ENCODE assay signal across 20 cellular contexts in the genomic region with DNA sequence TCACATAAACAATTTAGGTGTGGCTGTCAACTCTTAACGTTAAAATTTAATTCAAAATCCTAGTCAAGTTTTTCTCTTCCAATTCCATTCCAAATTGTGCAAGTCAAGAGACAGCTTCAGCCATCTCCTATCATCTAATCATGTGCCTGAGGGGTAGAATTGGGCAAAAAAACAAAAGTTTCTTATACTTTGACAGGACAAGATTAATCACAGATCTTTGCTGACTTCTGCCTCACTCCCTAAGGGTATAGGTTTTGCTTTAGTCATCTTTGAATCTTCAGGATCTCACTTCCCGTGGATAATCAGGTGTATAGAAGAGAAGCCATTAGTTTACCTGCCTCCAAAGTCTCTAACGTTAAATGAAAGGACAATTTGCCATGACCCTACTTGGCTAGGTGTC. TPM values are rescaled to one million over a fixed set of nuclear protein-coding genes. Genes with fewer than 3 reads are reported as not detected.
A peak's percentile ranks its signal among the peaks of the same experiment; 100 is the strongest.
DNase-seq lines count a peak whose midpoint lies in the region; ATAC-seq and TF ChIP-seq lines count a peak whose summit lies in the region.
"Had no signal": no experiment of that assay in that cellular context is flagged by ENCODE, and none has a peak within 500 bp of the region (broad histone marks: within the 10 kb centered on the region; RNA-seq: fewer than 3 reads in every experiment).

No MANE protein-coding gene starts in this region.

- H4K91ac ChIP-seq in trophoblast cell (ENCODE audit: low read depth, low read length), result no peak overlapping the region

- H3K27ac ChIP-seq in PC-9 (no peak overlapping the region), mammary epithelial cell (ENCODE audit: insufficient read depth, low read depth, low read length) (no peak overlapping the region), foreskin keratinocyte (no peak overlapping the region), trophoblast cell (ENCODE audit: low read depth, low read length) (no peak overlapping the region)
- H3K27ac ChIP-seq: BLaER1 had no signal

- no peaks in the 10 kb centered on the region for H3K27me3 ChIP-seq in PC-9 (ENCODE audit: insufficient read depth, low read depth)
- peaks cover 7% of the 10 kb centered on the region for H3K27me3 ChIP-seq in mammary epithelial cell (ENCODE audit: insufficient read depth, low read length)
- peaks cover 6% of the 10 kb centered on the region for H3K27me3 ChIP-seq in foreskin keratinocyte
- H3K27me3 ChIP-seq in trophoblast cell (ENCODE audit: insufficient read depth, low read length), result no peaks in the 10 kb centered on the region
- H3K27me3 ChIP-seq: BE2C, BLaER1 had no signal

- no peak overlapping the region for H3K18ac ChIP-seq in trophoblast cell (ENCODE audit: low read length)

- no peak overlapping the region for H3K14ac ChIP-seq in trophoblast cell (ENCODE audit: low read length)

- no peak overlapping the region for H2BK5ac ChIP-seq in trophoblast cell (ENCODE audit: low read depth, low read length, poor library complexity)

- H3K9me3 ChIP-seq in PC-9 (ENCODE audit: insufficient read depth, low read depth) (no peaks in the 10 kb centered on the region; the same call in 1 of the 2 replicates), mammary epithelial cell (replicated peaks; ENCODE audit: insufficient read depth, low read length) (no peaks in the 10 kb centered on the region), trophoblast cell (ENCODE audit: insufficient read depth, low read depth, low read length) (no peaks in the 10 kb centered on the region)
- H3K9me3 ChIP-seq: BE2C, BLaER1 had no signal

- in situ Hi-C loops in mammary epithelial cell (cut with MboI; ENCODE audit: low sequenced_read_pairs in 2 of 2), result no loop called here

- no peak overlapping the region for H4K12ac ChIP-seq in trophoblast cell (ENCODE audit: low read depth, low read length)

- no TSS peak for BruUV-seq in PC-9 (replicated peaks; lab: Mats Ljungman, UMichigan)
- BruUV-seq in mammary epithelial cell (replicated peaks; lab: Mats Ljungman, UMichigan), result no TSS peak

- dilution Hi-C loops in mammary epithelial cell (cut with HindIII; ENCODE audit: low sequenced_read_pairs), result no loop called here

- POLR2A ChIA-PET in PC-9 (lab: Charles Lee; ENCODE audit: unreplicated experiment), result no interaction called here

- H3K4ac ChIP-seq in trophoblast cell (ENCODE audit: low read depth, low read length), result no peak overlapping the region

- no peak overlapping the region for H2AK5ac ChIP-seq in trophoblast cell (ENCODE audit: low read length)

- intact Hi-C loops in PC-9 (cut with micrococcal nuclease; ENCODE audit: unreplicated experiment), result no loop called here
- intact Hi-C loops in mammary epithelial cell (cut with micrococcal nuclease), result no loop called here

- CTCF ChIA-PET in PC-9 (lab: Charles Lee) (no interaction called here), mammary epithelial cell (lab: Charles Lee; ENCODE audit: low non-redundant PET) (no interaction called here)

- H2AFZ ChIP-seq in PC-9 (no peak overlapping the region), mammary epithelial cell (ENCODE audit: low read depth, low read length) (no peak overlapping the region), trophoblast cell (ENCODE audit: insufficient read depth, low read length, poor library complexity) (no peak overlapping the region)

- H3K79me1 ChIP-seq in trophoblast cell (ENCODE audit: low read length), result no peaks in the 10 kb centered on the region

- H3K4me3 ChIP-seq in PC-9, result no peak overlapping the region
- no peak overlapping the region for H3K4me3 ChIP-seq in mammary epithelial cell (replicated peaks in 1 of 3; ENCODE audit: insufficient read depth in 1 of 3, low read depth in 2 of 3, low read length in 3 of 3)
- no peak overlapping the region for H3K4me3 ChIP-seq in trophoblast cell (ENCODE audit: low read depth, low read length)
- H3K4me3 ChIP-seq: BLaER1 had no signal

- TF ChIP-seq CTCF in PC-9 (conservative IDR thresholded peaks at IDR 0.05), result no peak
- TF ChIP-seq CTCF in mammary epithelial cell (conservative IDR thresholded peaks at IDR 0.05 in 1 of 2, IDR thresholded peaks at IDR 0.05 in 1 of 2; ENCODE audit: extremely low read depth in 1 of 2, insufficient read depth in 1 of 2, low read depth in 1 of 2, low read length in 2 of 2), result no peak
- TF ChIP-seq CTCF in foreskin keratinocyte (conservative IDR thresholded peaks at IDR 0.05), result no peak

- no peaks in the 10 kb centered on the region for H3K9me2 ChIP-seq in PC-9 (ENCODE audit: insufficient read depth)

- 0 out of 2 replicates have a peak, but pooled peaks cover 13% of the 10 kb centered on the region for H3K4me1 ChIP-seq in PC-9 (replicated peaks; ENCODE audit: insufficient read depth)
- H3K4me1 ChIP-seq in mammary epithelial cell (ENCODE audit: insufficient read depth, low read length), result no peaks in the 10 kb centered on the region
- H3K4me1 ChIP-seq in foreskin keratinocyte, result peaks cover 8% of the 10 kb centered on the region
- H3K4me1 ChIP-seq in trophoblast cell (ENCODE audit: control insufficient read depth in 1 of 2, insufficient read depth in 2 of 2, low read length in 2 of 2), result no peaks in the 10 kb centered on the region
- H3K4me1 ChIP-seq: BE2C, BLaER1 had no signal

- H3K4me2 ChIP-seq in PC-9, result peak overlapping the region; percentile 7; the same call in 1 of the 2 replicates
- H3K4me2 ChIP-seq in mammary epithelial cell (ENCODE audit: insufficient read depth, low read depth, low read length), result no peak overlapping the region
- no peak overlapping the region for H3K4me2 ChIP-seq in trophoblast cell (ENCODE audit: low read length)
- H3K4me2 ChIP-seq: BLaER1 had no signal

- ATAC-seq in foreskin keratinocyte (peak; percentile 83), GM18511 (IDR thresholded peaks at IDR 0.05; ENCODE audit: unreplicated experiment) (no peak), GM21723 (IDR thresholded peaks at IDR 0.05; ENCODE audit: unreplicated experiment) (no peak)

- H2BK120ac ChIP-seq in trophoblast cell (ENCODE audit: insufficient read depth, low read length, poor library complexity), result no peak overlapping the region

- H3K79me2 ChIP-seq in PC-9 (ENCODE audit: low read depth), result no peaks in the 10 kb centered on the region
- no peaks in the 10 kb centered on the region for H3K79me2 ChIP-seq in mammary epithelial cell (ENCODE audit: insufficient read depth, low read length)
- H3K79me2 ChIP-seq in trophoblast cell (ENCODE audit: control insufficient read depth, insufficient read depth, low read length, poor library complexity), result no peaks in the 10 kb centered on the region

- no peaks in the 10 kb centered on the region for H3F3A ChIP-seq in PC-9 (ENCODE audit: insufficient read depth, low read depth)

- H4K8ac ChIP-seq in trophoblast cell (ENCODE audit: low read depth, low read length), result no peak overlapping the region

- H3K9ac ChIP-seq in mammary epithelial cell (ENCODE audit: insufficient read depth, low read length) (no peak overlapping the region), trophoblast cell (ENCODE audit: low read length) (no peak overlapping the region)
- H3K9ac ChIP-seq: BLaER1 had no signal

- no peak for DNase-seq in PC-9
- peak; percentile 28 for DNase-seq in mammary epithelial cell
- DNase-seq in foreskin keratinocyte, result peak; percentile 18 to 65
- DNase-seq in trophoblast cell, result peak; percentile 3 to 51
- DNase-seq in D341Med (ENCODE audit: low spot score), result no peak
- DNase-seq: 8988T; ACHN; BE2C; C1 segment of cervical spinal cord; CD4-positive, alpha-beta memory T cell; CD4-positive, CD25-positive, alpha-beta regulatory T cell; CD8-positive, alpha-beta memory T cell; COR-L47; DMS79 treated with DMSO at 0.1 percent for 48 hours; GF-D8 had no signal

- H3K36me3 ChIP-seq in PC-9 (ENCODE audit: low read depth) (no peaks in the 10 kb centered on the region), mammary epithelial cell (ENCODE audit: insufficient read depth, low read length) (no peaks in the 10 kb centered on the region), trophoblast cell (ENCODE audit: control insufficient read depth in 1 of 2, insufficient read depth in 2 of 2, low read length in 2 of 2) (no peaks in the 10 kb centered on the region)
- H3K36me3 ChIP-seq: BE2C, BLaER1 had no signal

- H3K23ac ChIP-seq in trophoblast cell (ENCODE audit: low read length), result no peak overlapping the region

- WGBS in mammary epithelial cell (ENCODE audit: low coverage, missing lambda C conversion rate), result 46% methylated on average over 3 of the region's 3 CpGs
- WGBS in trophoblast cell (ENCODE audit: extremely low coverage, insufficient coverage, insufficient read length), result no CpG with 5 or more reads among the region's 3 CpGs

- H4K20me1 ChIP-seq in PC-9 (ENCODE audit: insufficient read depth) (no peaks in the 10 kb centered on the region), mammary epithelial cell (ENCODE audit: insufficient read depth, low read length) (no peaks in the 10 kb centered on the region)
- H4K20me1 ChIP-seq: BLaER1 had no signal

- no peak overlapping the region for H2BK12ac ChIP-seq in trophoblast cell (ENCODE audit: low read length)

RNA-seq across cellular contexts. Expression of a gene that starts 24.6 kb away (rescaled TPM):
- not detected in 2 replicates for total RNA-seq in PC-9 (2021)
- not detected for total RNA-seq in mammary epithelial cell
- not detected for polyA plus RNA-seq in mammary epithelial cell
- not detected for polyA minus RNA-seq in mammary epithelial cell
- total RNA-seq in foreskin keratinocyte, result not detected in 2 replicates
- not detected in 2 replicates for polyA plus RNA-seq in foreskin keratinocyte
- not detected in 2 replicates for polyA plus RNA-seq in trophoblast cell (2013)
- total RNA-seq: A673; CD4-positive, alpha-beta memory T cell; CD4-positive, CD25-positive, alpha-beta regulatory T cell; CD8-positive, alpha-beta memory T cell had no signal
- polyA plus RNA-seq: CD14-positive monocyte; CD8-positive, alpha-beta memory T cell had no signal

Comparison
In these comparisons a context has a peak if more than half of its experiments do, and no peak if none do; other contexts are left out.
1. DNase-seq: peak in mammary epithelial cell (single experiment), foreskin keratinocyte (2 of 2) and trophoblast cell (2 of 2); none in PC-9 (0 of 2) and D341Med (single experiment).